Comparison of ENCODE assay signal across 20 cellular contexts in the genomic region with DNA sequence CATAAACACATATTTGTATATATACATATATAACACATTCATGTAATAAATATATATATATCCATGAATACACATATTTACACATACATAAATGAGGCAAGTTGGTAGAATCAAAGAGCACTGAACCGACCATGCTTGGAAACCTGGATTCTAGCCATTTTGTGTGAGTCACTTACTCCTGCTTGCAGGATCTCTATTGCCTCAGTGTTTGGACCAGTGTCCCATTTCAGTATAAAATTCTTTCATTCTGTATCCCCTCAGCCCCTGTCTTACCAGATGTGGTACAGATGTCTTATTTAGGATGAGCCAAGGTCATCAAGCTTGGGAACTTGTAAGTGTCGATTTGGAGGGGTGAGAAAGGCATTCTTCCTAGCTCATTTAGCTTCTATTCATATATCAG.
DNase-seq lines count a peak whose midpoint lies in the region; ATAC-seq, FAIRE-seq and TF ChIP-seq lines count a peak whose summit lies in the region.
"Had no signal": no experiment of that assay in that cellular context is flagged by ENCODE, and none has a peak within 500 bp of the region (broad histone marks: within the 10 kb centered on the region; RNA-seq: fewer than 3 reads in every experiment).

No MANE protein-coding gene starts in this region.

- peaks cover 6% of the 10 kb centered on the region for H3K9me3 Mint-ChIP-seq in astrocyte (ENCODE audit: unreplicated experiment)
- H3K9me3 Mint-ChIP-seq in naive thymus-derived CD4-positive, alpha-beta T cell = peaks cover 0 to 5% (median 0%) of the 10 kb centered on the region in 11 donors
- H3K9me3 Mint-ChIP-seq: activated naive CD4-positive, alpha-beta T cell treated with anti-CD3 and anti-CD28 coated beads, Interleukin-2, amount 10 ng/mL, durations not matched to agents 7 days and 5 days had no signal

- H3K27ac ChIP-seq in left ventricle myocardium inferior (replicated peaks) (no peak overlapping the region), astrocyte (ENCODE audit: low read depth, low read length) (no peak overlapping the region), foreskin keratinocyte (no peak overlapping the region), gastrocnemius medialis (no peak overlapping the region)
- H3K27ac ChIP-seq in naive thymus-derived CD4-positive, alpha-beta T cell (ENCODE audit: low read depth, low read length) = no peak overlapping the region
- H3K27ac ChIP-seq: KMS-11, Peyer's patch, spleen, stomach had no signal

- TF ChIP-seq CTCF in left ventricle myocardium inferior (IDR thresholded peaks at IDR 0.05; ENCODE audit: borderline replicate concordance) (no peak), astrocyte (IDR thresholded peaks at IDR 0.05; ENCODE audit: insufficient read depth, low read depth, low read length) (no peak), foreskin keratinocyte (conservative IDR thresholded peaks at IDR 0.05) (no peak), gastrocnemius medialis (IDR thresholded peaks at IDR 0.05 in 4 of 5, conservative IDR thresholded peaks at IDR 0.05 in 1 of 5) (no peak)

- H3K9me3 ChIP-seq in left ventricle myocardium inferior (replicated peaks) (no peaks in the 10 kb centered on the region), astrocyte (ENCODE audit: insufficient read depth, low read depth, low read length) (no peaks in the 10 kb centered on the region), gastrocnemius medialis (no peaks in the 10 kb centered on the region)
- H3K9me3 ChIP-seq in naive thymus-derived CD4-positive, alpha-beta T cell (ENCODE audit: control insufficient read depth in 2 of 3, low read length in 3 of 3) = no peaks in the 10 kb centered on the region
- H3K9me3 ChIP-seq: Peyer's patch, spleen, stomach had no signal

- CTCF ChIA-PET in naive thymus-derived CD4-positive, alpha-beta T cell (lab: Charles Lee) = no interaction called here

- H3K4me1 ChIP-seq in left ventricle myocardium inferior = no peaks in the 10 kb centered on the region
- no peaks in the 10 kb centered on the region for H3K4me1 ChIP-seq in astrocyte (ENCODE audit: insufficient read depth, low read length)
- H3K4me1 ChIP-seq in foreskin keratinocyte = peaks cover 2% of the 10 kb centered on the region
- no peaks in the 10 kb centered on the region for H3K4me1 ChIP-seq in gastrocnemius medialis
- H3K4me1 ChIP-seq in naive thymus-derived CD4-positive, alpha-beta T cell (ENCODE audit: control insufficient read depth in 2 of 2, insufficient read depth in 2 of 2, low read length in 2 of 2) = no peaks in the 10 kb centered on the region
- H3K4me1 ChIP-seq: Peyer's patch, spleen, stomach had no signal

- intact Hi-C loops in Right ventricle myocardium superior (cut with DNase I) (no loop called here), left ventricle myocardium inferior (cut with micrococcal nuclease) (no loop called here), gastrocnemius medialis (cut with DNase I; ENCODE audit: low total_unique reads) (no loop called here)
- intact Hi-C loops in naive thymus-derived CD4-positive, alpha-beta T cell (cut with micrococcal nuclease) = no loop called here

- H3K27me3 Mint-ChIP-seq in astrocyte (ENCODE audit: low read depth, unreplicated experiment) = no peaks in the 10 kb centered on the region
- H3K27me3 Mint-ChIP-seq in naive thymus-derived CD4-positive, alpha-beta T cell = no peaks in the 10 kb centered on the region
- H3K27me3 Mint-ChIP-seq: activated naive CD4-positive, alpha-beta T cell treated with anti-CD3 and anti-CD28 coated beads, Interleukin-2, amount 10 ng/mL, durations not matched to agents 7 days and 5 days had no signal

- H3K36me3 ChIP-seq in left ventricle myocardium inferior (no peaks in the 10 kb centered on the region), astrocyte (ENCODE audit: insufficient read depth, low read length) (no peaks in the 10 kb centered on the region), gastrocnemius medialis (no peaks in the 10 kb centered on the region)
- H3K36me3 ChIP-seq in naive thymus-derived CD4-positive, alpha-beta T cell (ENCODE audit: control insufficient read depth in 2 of 3, insufficient read depth in 3 of 3, low read length in 3 of 3) = no peaks in the 10 kb centered on the region
- H3K36me3 ChIP-seq: Peyer's patch, spleen, stomach had no signal

- TF ChIP-seq POLR2A in gastrocnemius medialis (IDR thresholded peaks at IDR 0.05) = no peak

- ATAC-seq in Right ventricle myocardium superior (ENCODE audit: poor library complexity) = peak; percentile 53
- ATAC-seq in foreskin keratinocyte = peak; percentile 42
- ATAC-seq in gastrocnemius medialis = no peak
- ATAC-seq in naive thymus-derived CD4-positive, alpha-beta T cell = no peak
- ATAC-seq: activated CD4-positive, CD25-positive, alpha-beta regulatory T cell treated with anti-CD3 and anti-CD28 coated beads, Interleukin-2, amount 50 U/mL, for 24 hours; HCT116 had no signal

- POLR2A ChIA-PET in naive thymus-derived CD4-positive, alpha-beta T cell (lab: Charles Lee) = no interaction called here

- peak overlapping the region; percentile 23 for H3K4me2 ChIP-seq in astrocyte (ENCODE audit: low read length)
- H3K4me2 ChIP-seq: KMS-11 had no signal

- H4K20me1 ChIP-seq in astrocyte (ENCODE audit: insufficient read depth, low read length) = no peaks in the 10 kb centered on the region

- H3K9ac ChIP-seq in astrocyte (ENCODE audit: low read length) = no peak overlapping the region
- H3K9ac ChIP-seq: KMS-11 had no signal

- in situ Hi-C loops in gastrocnemius medialis (cut with MboI; ENCODE audit: low sequenced_read_pairs in 4 of 4) = no loop called here

- H3K79me2 ChIP-seq in astrocyte (ENCODE audit: insufficient read depth, low read length) = no peaks in the 10 kb centered on the region

- H3K27me3 ChIP-seq in left ventricle myocardium inferior (ENCODE audit: low read depth) (no peaks in the 10 kb centered on the region), astrocyte (ENCODE audit: insufficient read depth, low read length) (no peaks in the 10 kb centered on the region), foreskin keratinocyte (no peaks in the 10 kb centered on the region), gastrocnemius medialis (no peaks in the 10 kb centered on the region)
- H3K27me3 ChIP-seq in naive thymus-derived CD4-positive, alpha-beta T cell (ENCODE audit: control insufficient read depth in 2 of 2, insufficient read depth in 2 of 2, low read length in 2 of 2) = no peaks in the 10 kb centered on the region
- H3K27me3 ChIP-seq: Peyer's patch, spleen, stomach had no signal

- FAIRE-seq in astrocyte (lab: Jason Lieb, UNC) = peak; percentile 52
- FAIRE-seq: endothelial cell of umbilical vein had no signal

- no peak overlapping the region for H3K27ac Mint-ChIP-seq in astrocyte (ENCODE audit: unreplicated experiment)
- H3K27ac Mint-ChIP-seq in naive thymus-derived CD4-positive, alpha-beta T cell = no peak overlapping the region
- H3K27ac Mint-ChIP-seq: activated naive CD4-positive, alpha-beta T cell treated with anti-CD3 and anti-CD28 coated beads, Interleukin-2, amount 10 ng/mL, durations not matched to agents 7 days and 5 days had no signal

- no peaks in the 10 kb centered on the region for H3K36me3 Mint-ChIP-seq in astrocyte (ENCODE audit: low read depth, unreplicated experiment)
- no peaks in the 10 kb centered on the region for H3K36me3 Mint-ChIP-seq in naive thymus-derived CD4-positive, alpha-beta T cell
- H3K36me3 Mint-ChIP-seq: activated naive CD4-positive, alpha-beta T cell treated with anti-CD3 and anti-CD28 coated beads, Interleukin-2, amount 10 ng/mL, durations not matched to agents 7 days and 5 days had no signal

- no peak overlapping the region for H2AFZ ChIP-seq in astrocyte (ENCODE audit: low read depth, low read length)

- no peak for DNase-seq in Right ventricle myocardium superior
- no peak for DNase-seq in left ventricle myocardium inferior
- peak; percentile 66 for DNase-seq in astrocyte (ENCODE audit: low read depth)
- DNase-seq in foreskin keratinocyte = peak in 1 of 2 donors; percentile 13
- peak; percentile 54 for DNase-seq in stromal cell of bone marrow (ENCODE audit: low read depth)
- no peak for DNase-seq in gastrocnemius medialis
- no peak for DNase-seq in naive thymus-derived CD4-positive, alpha-beta T cell
- DNase-seq in middle frontal gyrus (ENCODE audit: extremely low spot score, low spot score) = no peak
- DNase-seq: activated naive CD4-positive, alpha-beta T cell treated with anti-CD3 and anti-CD28 coated beads, Interleukin-2, amount 10 ng/mL, durations not matched to agents 7 days and 5 days; NCI-H187 treated with DMSO at 0.1 percent for 48 hours; NCI-H526 treated with DMSO at 0.1 percent for 48 hours; occipital lobe; Peyer's patch; spleen; stomach; T-helper 1 cell had no signal

- no peak overlapping the region for H3K4me3 ChIP-seq in left ventricle myocardium inferior
- H3K4me3 ChIP-seq in astrocyte (ENCODE audit: insufficient read depth, low read depth, low read length) = no peak overlapping the region
- H3K4me3 ChIP-seq in gastrocnemius medialis = no peak overlapping the region
- H3K4me3 ChIP-seq in naive thymus-derived CD4-positive, alpha-beta T cell (ENCODE audit: low read length) = no peak overlapping the region
- H3K4me3 ChIP-seq: Peyer's patch, spleen, stomach had no signal

- peaks cover 3% of the 10 kb centered on the region for H3K4me1 Mint-ChIP-seq in astrocyte (ENCODE audit: low read depth, unreplicated experiment)
- no peaks in the 10 kb centered on the region for H3K4me1 Mint-ChIP-seq in naive thymus-derived CD4-positive, alpha-beta T cell
- H3K4me1 Mint-ChIP-seq: activated naive CD4-positive, alpha-beta T cell treated with anti-CD3 and anti-CD28 coated beads, Interleukin-2, amount 10 ng/mL, durations not matched to agents 7 days and 5 days had no signal

- H3K4me3 Mint-ChIP-seq in astrocyte (ENCODE audit: unreplicated experiment) = no peak overlapping the region
- H3K4me3 Mint-ChIP-seq in naive thymus-derived CD4-positive, alpha-beta T cell = no peak overlapping the region
- H3K4me3 Mint-ChIP-seq: activated naive CD4-positive, alpha-beta T cell treated with anti-CD3 and anti-CD28 coated beads, Interleukin-2, amount 10 ng/mL, durations not matched to agents 7 days and 5 days had no signal

Comparison
In these comparisons a context has a peak if more than half of its experiments do, and no peak if none do; other contexts are left out.
1. ATAC-seq: peak in Right ventricle myocardium superior (single experiment) and foreskin keratinocyte (single experiment); none in gastrocnemius medialis (0 of 2) and naive thymus-derived CD4-positive, alpha-beta T cell (single experiment).
2. DNase-seq: peak in astrocyte (single experiment) and stromal cell of bone marrow (single experiment); none in Right ventricle myocardium superior (single experiment), left ventricle myocardium inferior (single experiment), gastrocnemius medialis (0 of 2), naive thymus-derived CD4-positive, alpha-beta T cell (0 of 9) and middle frontal gyrus (single experiment).